Comparison of ENCODE assay signal across 24 cellular contexts in the genomic region with DNA sequence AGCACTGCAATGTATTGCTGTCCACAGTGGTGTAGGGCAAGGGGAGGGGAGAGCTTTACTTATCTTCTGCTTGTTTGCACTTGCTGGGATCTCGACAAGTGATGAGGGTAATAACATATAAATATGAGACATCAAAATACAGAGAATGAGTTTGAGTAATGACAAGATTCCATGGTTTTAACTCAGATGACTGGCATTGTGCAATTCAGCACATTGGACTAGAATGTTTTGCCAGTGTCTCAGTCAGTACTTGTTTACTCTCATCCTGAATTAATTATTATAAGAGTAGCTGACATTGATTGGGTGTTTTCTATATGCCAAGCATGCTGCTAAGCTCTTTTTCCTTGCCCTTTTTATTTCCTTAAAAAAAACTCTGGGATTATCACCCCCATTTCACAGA.
DNase-seq lines count a peak whose midpoint lies in the region; ATAC-seq and TF ChIP-seq lines count a peak whose summit lies in the region.
"Had no signal": no experiment of that assay in that cellular context is flagged by ENCODE, and none has a peak within 500 bp of the region (broad histone marks: within the 10 kb centered on the region; RNA-seq: fewer than 3 reads in every experiment).

No MANE protein-coding gene starts in this region.

- TF ChIP-seq CTCF in OCI-LY3 (IDR thresholded peaks at IDR 0.05; ENCODE audit: low read depth, low read length): no peak
- TF ChIP-seq CTCF in right lobe of liver (IDR thresholded peaks at IDR 0.05): no peak

- H3K4me2 ChIP-seq in BLaER1 treated with 17β-estradiol and CSF1 and Interleukin-3, amounts not matched to agents 10 nM and 100 nM: peak overlapping the region; percentile 27 to 72 (median 55)
- H3K4me2 ChIP-seq in OCI-LY3 (ENCODE audit: low read length): peak overlapping the region; percentile 23
- H3K4me2 ChIP-seq: PC-9 had no signal

- peak; percentile 86 to 96 (median 93) for ATAC-seq in right lobe of liver
- no peak for ATAC-seq in HG02885 (IDR thresholded peaks at IDR 0.05; ENCODE audit: poor library complexity, unreplicated experiment)
- ATAC-seq in GM21528 (IDR thresholded peaks at IDR 0.05; ENCODE audit: low FRiP score, unreplicated experiment): no peak
- ATAC-seq in GM19023 (IDR thresholded peaks at IDR 0.05; ENCODE audit: unreplicated experiment): no peak
- ATAC-seq: activated T-cell treated with anti-CD3 and anti-CD28 coated beads, Interleukin-2, amount 50 U/mL, for 72 hours; stimulated activated effector memory CD8-positive, alpha-beta T cell treated with anti-CD3 and anti-CD28 coated beads, Interleukin-12 subunit alpha, Interleukin-12 subunit beta, amount 100 ng/mL, for 72 hours had no signal

- H2AFZ ChIP-seq in OCI-LY3 (ENCODE audit: low read depth, low read length): no peak overlapping the region
- H2AFZ ChIP-seq: PC-9 had no signal

- peak overlapping the region in 7 of 11 experiments; percentile 7 to 53 (median 9); a peak in 11 of 22 replicates for H3K27ac ChIP-seq in BLaER1 treated with 17β-estradiol and CSF1 and Interleukin-3, amounts not matched to agents 10 nM and 100 nM
- no peak overlapping the region for H3K27ac ChIP-seq in OCI-LY3 (ENCODE audit: low read length)
- H3K27ac ChIP-seq in right lobe of liver: peak overlapping the region in 2 of 3 donors; percentile 54 to 64
- H3K27ac ChIP-seq: PC-9, prostate gland, tibial nerve had no signal

- TF ChIP-seq POLR2A in right lobe of liver (IDR thresholded peaks at IDR 0.05): no peak

- WGBS in right lobe of liver (ENCODE audit: insufficient coverage, low coverage, low lambda C conversion rate, missing lambda C conversion rate): 13% methylated on average over 1 of the region's 1 CpG

- intact Hi-C loops in right lobe of liver (cut with DNase I): no loop called here

- H4K20me1 ChIP-seq in BLaER1 treated with 17β-estradiol and CSF1 and Interleukin-3, amounts not matched to agents 10 nM and 100 nM: peaks cover 0 to 23% (median 0%) of the 10 kb centered on the region in 11 experiments; a peak in 7 of 22 replicates
- H4K20me1 ChIP-seq in OCI-LY3 (ENCODE audit: insufficient read depth, low read length): no peaks in the 10 kb centered on the region

- no peak overlapping the region for H3K9ac ChIP-seq in BLaER1 treated with 17β-estradiol and CSF1 and Interleukin-3, amounts not matched to agents 10 nM and 100 nM
- no peak overlapping the region for H3K9ac ChIP-seq in OCI-LY3 (ENCODE audit: low read length)

- H3K79me2 ChIP-seq in OCI-LY3 (ENCODE audit: low read length): no peaks in the 10 kb centered on the region

- no peaks in the 10 kb centered on the region for H3K36me3 ChIP-seq in BLaER1 treated with 17β-estradiol and CSF1 and Interleukin-3, amounts not matched to agents 10 nM and 100 nM
- no peaks in the 10 kb centered on the region for H3K36me3 ChIP-seq in OCI-LY3 (replicated peaks; ENCODE audit: low read depth, low read length)
- no peaks in the 10 kb centered on the region for H3K36me3 ChIP-seq in right lobe of liver
- H3K36me3 ChIP-seq: BE2C, prostate gland, tibial nerve had no signal

- peak; percentile 59 for DNase-seq in fibroblast of gingiva (ENCODE audit: low read depth)
- DNase-seq in right lobe of liver: peak in 1 of 3 donors; percentile 48
- DNase-seq in HK-2 (ENCODE audit: unreplicated experiment): no peak
- DNase-seq: activated CD4-positive, alpha-beta T cell treated with anti-CD3 and anti-CD28 coated beads, Interleukin-2, amount 50 U/mL, for 48 hours; activated CD4-positive, CD25-positive, alpha-beta regulatory T cell treated with anti-CD3 and anti-CD28 coated beads, Interleukin-2, amount 50 U/mL, for 72 hours; activated T-cell treated with anti-CD3 and anti-CD28 coated beads, Interleukin-2, amount 50 U/mL, for 72 hours; BE2C; glutamatergic neuron; naive B cell; NCI-H1105 treated with DMSO at 0.1 percent for 48 hours; NCI-H187 treated with DMSO at 0.1 percent for 48 hours; NCI-H2171; NCI-H524 treated with DMSO at 0.1 percent for 48 hours; NK-92 treated with Interleukin-12 subunit alpha and Interleukin-12 subunit beta, amount 100 ng/mL, for 24 hours; PC-9; Right ventricle myocardium superior had no signal

- peaks cover 15 to 22% (median 18%) of the 10 kb centered on the region in 10 experiments for H3K4me1 ChIP-seq in BLaER1 treated with 17β-estradiol and CSF1 and Interleukin-3, amounts not matched to agents 10 nM and 100 nM
- H3K4me1 ChIP-seq in OCI-LY3 (ENCODE audit: low read length) (peaks cover 12% of the 10 kb centered on the region), right lobe of liver (peaks cover 0 to 14% (median 3%) of the 10 kb centered on the region in 4 donors)
- H3K4me1 ChIP-seq: BE2C, prostate gland, tibial nerve had no signal

- H3K4me3 ChIP-seq in BLaER1 treated with 17β-estradiol and CSF1 and Interleukin-3, amounts not matched to agents 10 nM and 100 nM: no peak overlapping the region
- H3K4me3 ChIP-seq in OCI-LY3 (ENCODE audit: low read length) (no peak overlapping the region), right lobe of liver (no peak overlapping the region)
- H3K4me3 ChIP-seq: PC-9, prostate gland, tibial nerve had no signal

- H3K27me3 ChIP-seq in BLaER1 treated with 17β-estradiol and CSF1 and Interleukin-3, amounts not matched to agents 10 nM and 100 nM: peaks cover 54 to 95% (median 75%) of the 10 kb centered on the region in 11 experiments
- H3K27me3 ChIP-seq in OCI-LY3 (ENCODE audit: low read depth, low read length) (no peaks in the 10 kb centered on the region), right lobe of liver (no peaks in the 10 kb centered on the region)
- H3K27me3 ChIP-seq: BE2C, tibial nerve had no signal

- H3K9me3 ChIP-seq in BLaER1 treated with 17β-estradiol and CSF1 and Interleukin-3, amounts not matched to agents 10 nM and 100 nM (replicated peaks in 1 of 11): peaks cover 0 to 7% (median 0%) of the 10 kb centered on the region in 11 experiments; a peak in 2 of 22 replicates
- H3K9me3 ChIP-seq in OCI-LY3 (ENCODE audit: insufficient read depth, low read length) (no peaks in the 10 kb centered on the region), right lobe of liver (no peaks in the 10 kb centered on the region)
- H3K9me3 ChIP-seq: BE2C, prostate gland, tibial nerve had no signal

Comparison
In these comparisons a context has a peak if more than half of its experiments do, and no peak if none do; other contexts are left out.
1. ATAC-seq: peak in right lobe of liver (4 of 4); none in HG02885 (single experiment), GM21528 (single experiment) and GM19023 (single experiment).